1 cellular context compared by ENCODE assay signal in the genomic region with DNA sequence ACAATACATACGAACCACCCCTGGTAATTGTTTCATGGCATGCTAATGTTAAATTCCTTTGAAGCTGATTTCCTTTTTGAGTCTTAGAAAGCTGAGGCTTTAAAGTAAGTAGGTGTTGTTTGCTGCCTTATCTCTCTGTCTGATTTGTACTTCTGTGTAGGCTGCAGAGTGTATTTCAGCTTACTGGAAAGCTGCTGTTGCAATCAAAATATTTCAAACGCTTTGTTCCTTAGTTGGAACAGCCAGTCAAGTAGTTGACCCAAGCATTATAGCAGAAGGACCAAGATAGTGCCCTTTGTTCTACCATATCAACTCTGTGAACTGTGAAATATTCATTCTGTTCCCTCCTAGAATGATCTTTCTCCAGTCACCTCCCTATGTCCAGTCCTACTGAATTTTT.
TF ChIP-seq lines count a peak whose summit lies in the region.

No MANE protein-coding gene starts in this region.

TF ChIP-seq in HEK293, 187 proteins besides CTCF, POLR2A, EP300 and RAD21 (continued from another document):
- TF ChIP-seq, protein P1, sequence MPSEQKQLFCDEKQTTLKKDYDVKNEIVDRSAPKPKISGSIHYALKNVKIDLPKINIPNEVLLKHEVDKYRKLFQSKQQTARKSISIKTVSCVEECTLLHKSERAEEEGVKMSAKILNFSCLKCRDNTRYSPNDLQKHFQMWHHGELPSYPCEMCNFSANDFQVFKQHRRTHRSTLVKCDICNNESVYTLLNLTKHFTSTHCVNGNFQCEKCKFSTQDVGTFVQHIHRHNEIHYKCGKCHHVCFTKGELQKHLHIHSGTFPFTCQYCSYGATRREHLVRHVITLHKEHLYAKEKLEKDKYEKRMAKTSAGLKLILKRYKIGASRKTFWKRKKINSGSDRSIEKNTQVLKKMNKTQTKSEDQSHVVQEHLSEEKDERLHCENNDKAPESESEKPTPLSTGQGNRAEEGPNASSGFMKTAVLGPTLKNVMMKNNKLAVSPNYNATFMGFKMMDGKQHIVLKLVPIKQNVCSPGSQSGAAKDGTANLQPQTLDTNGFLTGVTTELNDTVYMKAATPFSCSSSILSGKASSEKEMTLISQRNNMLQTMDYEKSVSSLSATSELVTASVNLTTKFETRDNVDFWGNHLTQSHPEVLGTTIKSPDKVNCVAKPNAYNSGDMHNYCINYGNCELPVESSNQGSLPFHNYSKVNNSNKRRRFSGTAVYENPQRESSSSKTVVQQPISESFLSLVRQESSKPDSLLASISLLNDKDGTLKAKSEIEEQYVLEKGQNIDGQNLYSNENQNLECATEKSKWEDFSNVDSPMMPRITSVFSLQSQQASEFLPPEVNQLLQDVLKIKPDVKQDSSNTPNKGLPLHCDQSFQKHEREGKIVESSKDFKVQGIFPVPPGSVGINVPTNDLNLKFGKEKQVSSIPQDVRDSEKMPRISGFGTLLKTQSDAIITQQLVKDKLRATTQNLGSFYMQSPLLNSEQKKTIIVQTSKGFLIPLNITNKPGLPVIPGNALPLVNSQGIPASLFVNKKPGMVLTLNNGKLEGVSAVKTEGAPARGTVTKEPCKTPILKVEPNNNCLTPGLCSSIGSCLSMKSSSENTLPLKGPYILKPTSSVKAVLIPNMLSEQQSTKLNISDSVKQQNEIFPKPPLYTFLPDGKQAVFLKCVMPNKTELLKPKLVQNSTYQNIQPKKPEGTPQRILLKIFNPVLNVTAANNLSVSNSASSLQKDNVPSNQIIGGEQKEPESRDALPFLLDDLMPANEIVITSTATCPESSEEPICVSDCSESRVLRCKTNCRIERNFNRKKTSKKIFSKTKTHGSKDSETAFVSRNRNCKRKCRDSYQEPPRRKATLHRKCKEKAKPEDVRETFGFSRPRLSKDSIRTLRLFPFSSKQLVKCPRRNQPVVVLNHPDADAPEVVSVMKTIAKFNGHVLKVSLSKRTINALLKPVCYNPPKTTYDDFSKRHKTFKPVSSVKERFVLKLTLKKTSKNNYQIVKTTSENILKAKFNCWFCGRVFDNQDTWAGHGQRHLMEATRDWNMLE (tag by site-specific recombination; conservative IDR thresholded peaks at IDR 0.05; ENCODE audit: low read depth), result no peak
- no peak for TF ChIP-seq ZNF549 (tag by site-specific recombination; IDR thresholded peaks at IDR 0.05)
